ENCODE assay signal across 8 cellular contexts in the genomic region with DNA sequence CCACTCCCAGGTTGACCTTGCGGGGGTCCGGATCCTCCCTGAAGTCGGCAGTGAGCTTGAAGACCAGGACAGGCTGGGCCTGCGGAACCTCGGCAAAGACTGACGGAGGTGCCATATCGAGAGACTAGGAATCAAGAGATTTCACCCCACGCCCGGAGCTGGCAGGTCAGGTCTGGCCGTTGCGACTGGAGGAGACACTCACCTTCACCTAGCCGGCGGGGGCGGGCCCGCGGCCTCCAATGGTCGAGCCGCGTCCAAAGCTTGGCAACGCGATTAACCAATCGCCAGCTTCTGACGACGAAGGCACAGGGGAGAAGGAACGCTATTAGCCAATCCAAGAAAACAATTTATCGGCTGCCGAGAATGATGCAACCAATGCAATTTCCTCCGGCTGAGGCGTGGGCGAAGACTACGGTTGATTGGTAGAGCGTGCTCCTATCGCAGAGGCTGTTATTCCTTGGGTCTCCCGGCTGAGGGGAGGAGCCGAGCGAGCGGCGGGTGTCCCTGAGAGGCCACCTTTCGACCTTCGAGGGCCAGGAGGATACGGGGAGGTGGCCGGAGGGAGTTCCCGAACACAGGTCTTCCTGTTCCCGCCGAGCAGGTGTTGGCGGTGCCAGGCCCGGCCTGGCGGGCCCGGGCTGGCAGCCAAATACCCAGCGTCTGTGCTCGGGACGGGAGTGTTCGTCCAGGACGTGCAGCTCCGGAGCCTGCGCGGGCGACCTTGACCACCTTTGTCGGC. TPM values are rescaled to one million over a fixed set of nuclear protein-coding genes. Genes with fewer than 3 reads are reported as not detected.
DNase-seq lines count a peak whose midpoint lies in the region; ATAC-seq lines count a peak whose summit lies in the region.

A gene (minus strand): TSS at position 174 of the 739 bp plus-strand sequence. CDS start 59 bp downstream, at position 115.

- ATAC-seq in GM19023 (IDR thresholded peaks at IDR 0.05; ENCODE audit: unreplicated experiment) (peak; percentile 96), HG03280 (IDR thresholded peaks at IDR 0.05; ENCODE audit: unreplicated experiment) (peak; percentile 96)

- H3K4me3 Mint-ChIP-seq in immature natural killer cell = peak within 1 kb of the TSS; percentile 90 to 99 (median 96)

- H3K27ac Mint-ChIP-seq in immature natural killer cell = peak within 1 kb of the TSS; percentile 87 to 95 (median 93)

- H3K9me3 Mint-ChIP-seq in immature natural killer cell = no peaks in the 10 kb centered on the region

- peaks cover 0 to 4% (median 4%) of the 10 kb centered on the region in 3 donors for H3K36me3 Mint-ChIP-seq in immature natural killer cell

- H3K27me3 Mint-ChIP-seq in immature natural killer cell (ENCODE audit: low read depth in 3 of 3) = peaks cover 5 to 12% (median 12%) of the 10 kb centered on the region in 3 donors

- DNase-seq in AG08396 (ENCODE audit: low spot score) (peak; percentile 98), NCI-H345 treated with DMSO at 0.1 percent for 48 hours (lab: John Stamatoyannopoulos, UW; ENCODE audit: unreplicated experiment) (peak; percentile 87), immature natural killer cell (peak; percentile 93 to 94 (median 94)), smooth muscle cell of the brain vasculature (ENCODE audit: low read depth, low spot score) (peak; percentile 91)
- peak; percentile 83 to 96 (median 87) for DNase-seq in activated CD4-positive, CD25-positive, alpha-beta regulatory T cell (lab: John Stamatoyannopoulos, UW)
- peak; percentile 95 for DNase-seq in central memory CD4-positive, alpha-beta T cell

- H3K4me1 Mint-ChIP-seq in immature natural killer cell = peaks cover 37 to 39% of the 10 kb centered on the region in 2 donors

RNA-seq across cellular contexts. Expression of the gene that starts here (rescaled TPM):
- polyA plus RNA-seq in immature natural killer cell = 10 to 100 TPM; 21.7 to 29.0 (median 27.6) TPM

Comparison
In these comparisons a context has a peak if more than half of its experiments do, and no peak if none do; other contexts are left out.
1. Peak in every context shown above with its lines: DNase-seq and ATAC-seq.